In genomic region chr3:177441813-177442646, GRCh38 we compare ENCODE assay signal across 9 cellular contexts.
A peak's percentile ranks its signal among the peaks of the same experiment; 100 is the strongest.
DNase-seq lines count a peak whose midpoint lies in the region; ATAC-seq and TF ChIP-seq lines count a peak whose summit lies in the region.
"Had no signal": no experiment of that assay in that cellular context is flagged by ENCODE, and none has a peak within 500 bp of the region (broad histone marks: within the 10 kb centered on the region; RNA-seq: fewer than 3 reads in every experiment).

No MANE protein-coding gene starts in this region.

- H2AFZ ChIP-seq in MM.1S (ENCODE audit: low read length) = peak overlapping the region; percentile 6; the same call in 1 of the 2 replicates

- intact Hi-C loops in activated CD4-positive, alpha-beta T cell treated with anti-CD3 and anti-CD28 coated beads, Interleukin-2, amount 10 ng/mL, durations not matched to agents 24 days and 14 days (cut with micrococcal nuclease) = no loop called here

- H3K9ac ChIP-seq in MM.1S (ENCODE audit: low read length) = no peak overlapping the region

- POLR2A ChIA-PET in RWPE1 (lab: Yijun Ruan, JAX; ENCODE audit: low non-redundant PET) = no interaction called here

- H3K9me3 ChIP-seq in MM.1S (replicated peaks; ENCODE audit: insufficient read depth, low read length) = no peaks in the 10 kb centered on the region

- peaks cover 11 to 22% (median 14%) of the 10 kb centered on the region in 3 donors for H3K4me1 Mint-ChIP-seq in naive B cell
- H3K4me1 Mint-ChIP-seq in activated CD4-positive, alpha-beta T cell treated with anti-CD3 and anti-CD28 coated beads, Interleukin-2, amount 10 ng/mL, durations not matched to agents 24 days and 14 days = no peaks in the 10 kb centered on the region
- H3K4me1 Mint-ChIP-seq: activated naive CD4-positive, alpha-beta T cell treated with anti-CD3 and anti-CD28 coated beads, Interleukin-2, amount 50 U/mL, for 24 hours had no signal

- peak; percentile 23 for DNase-seq in H4 (ENCODE audit: low spot score)
- peak; percentile 85 for DNase-seq in MM.1S
- DNase-seq in naive B cell = peak; percentile 62
- no peak for DNase-seq in activated naive CD4-positive, alpha-beta T cell treated with anti-CD3 and anti-CD28 coated beads, Interleukin-2, amount 50 U/mL, for 16 hours
- DNase-seq in activated CD4-positive, alpha-beta T cell treated with anti-CD3 and anti-CD28 coated beads, Interleukin-2, amount 10 ng/mL, durations not matched to agents 24 days and 14 days = no peak
- DNase-seq in RWPE1 (ENCODE audit: low spot score) = no peak
- no peak for DNase-seq in epidermal melanocyte (ENCODE audit: insufficient read length, low spot score)

- H3K27me3 Mint-ChIP-seq in naive B cell = no peaks in the 10 kb centered on the region
- peaks cover 2% of the 10 kb centered on the region for H3K27me3 Mint-ChIP-seq in activated CD4-positive, alpha-beta T cell treated with anti-CD3 and anti-CD28 coated beads, Interleukin-2, amount 10 ng/mL, durations not matched to agents 24 days and 14 days
- H3K27me3 Mint-ChIP-seq: activated naive CD4-positive, alpha-beta T cell treated with anti-CD3 and anti-CD28 coated beads, Interleukin-2, amount 50 U/mL, for 24 hours had no signal

- H3K27ac Mint-ChIP-seq in naive B cell = peak overlapping the region in 5 of 6 donors; percentile 18 to 96 (median 33)
- no peak overlapping the region for H3K27ac Mint-ChIP-seq in activated CD4-positive, alpha-beta T cell treated with anti-CD3 and anti-CD28 coated beads, Interleukin-2, amount 10 ng/mL, durations not matched to agents 24 days and 14 days
- H3K27ac Mint-ChIP-seq: activated naive CD4-positive, alpha-beta T cell treated with anti-CD3 and anti-CD28 coated beads, Interleukin-2, amount 50 U/mL, for 24 hours had no signal

- peak overlapping the region; percentile 9 for H3K4me3 ChIP-seq in MM.1S (ENCODE audit: low read length)

- ATAC-seq in GM18505 (IDR thresholded peaks at IDR 0.05; ENCODE audit: unreplicated experiment) (peak; percentile 98), naive B cell (ENCODE audit: low read depth in 2 of 2) (peak; percentile 99)

- TF ChIP-seq CTCF in MM.1S (IDR thresholded peaks at IDR 0.05; ENCODE audit: low read length) (no peak), RWPE1 (conservative IDR thresholded peaks at IDR 0.05; ENCODE audit: low read depth) (no peak)

- no peaks in the 10 kb centered on the region for H3K27me3 ChIP-seq in MM.1S (replicated peaks; ENCODE audit: insufficient read depth, low read length)

- H4K20me1 ChIP-seq in MM.1S (ENCODE audit: insufficient read depth, low read length) = no peaks in the 10 kb centered on the region

- no peaks in the 10 kb centered on the region for H3K9me3 Mint-ChIP-seq in naive B cell
- H3K9me3 Mint-ChIP-seq in activated CD4-positive, alpha-beta T cell treated with anti-CD3 and anti-CD28 coated beads, Interleukin-2, amount 10 ng/mL, durations not matched to agents 24 days and 14 days = no peaks in the 10 kb centered on the region
- H3K9me3 Mint-ChIP-seq: activated naive CD4-positive, alpha-beta T cell treated with anti-CD3 and anti-CD28 coated beads, Interleukin-2, amount 50 U/mL, for 24 hours had no signal

- H3K36me3 ChIP-seq in MM.1S (replicated peaks; ENCODE audit: insufficient read depth, low read length) = no peaks in the 10 kb centered on the region

- peaks cover 16% of the 10 kb centered on the region for H3F3A ChIP-seq in MM.1S (ENCODE audit: insufficient read depth, low read length)

- peak overlapping the region; percentile 62 for H3K4me2 ChIP-seq in MM.1S (ENCODE audit: low read depth, low read length)

- CTCF ChIA-PET in RWPE1 (lab: Yijun Ruan, JAX) = no interaction called here

- peak overlapping the region in 1 of 8 donors; percentile 6 for H3K4me3 Mint-ChIP-seq in naive B cell
- H3K4me3 Mint-ChIP-seq in activated CD4-positive, alpha-beta T cell treated with anti-CD3 and anti-CD28 coated beads, Interleukin-2, amount 10 ng/mL, durations not matched to agents 24 days and 14 days = no peak overlapping the region
- H3K4me3 Mint-ChIP-seq: activated naive CD4-positive, alpha-beta T cell treated with anti-CD3 and anti-CD28 coated beads, Interleukin-2, amount 50 U/mL, for 24 hours had no signal

- peak overlapping the region; percentile 16; the same call in 1 of the 2 replicates for H3K27ac ChIP-seq in MM.1S (ENCODE audit: low read length)
- H3K27ac ChIP-seq in RWPE1 = no peak overlapping the region

- H3K79me2 ChIP-seq in MM.1S (ENCODE audit: low read length) = no peaks in the 10 kb centered on the region

- H3K9me2 ChIP-seq in MM.1S (replicated peaks; ENCODE audit: insufficient read depth, low read length) = no peaks in the 10 kb centered on the region

- TF ChIP-seq POLR2A in GM18505 (IDR thresholded peaks at IDR 0.05; ENCODE audit: borderline replicate concordance, extremely low read depth, insufficient read depth, insufficient read length) = no peak

- H3K36me3 Mint-ChIP-seq in naive B cell = no peaks in the 10 kb centered on the region
- H3K36me3 Mint-ChIP-seq in activated CD4-positive, alpha-beta T cell treated with anti-CD3 and anti-CD28 coated beads, Interleukin-2, amount 10 ng/mL, durations not matched to agents 24 days and 14 days (ENCODE audit: low read depth) = no peaks in the 10 kb centered on the region
- H3K36me3 Mint-ChIP-seq: activated naive CD4-positive, alpha-beta T cell treated with anti-CD3 and anti-CD28 coated beads, Interleukin-2, amount 50 U/mL, for 24 hours had no signal

- H3K4me1 ChIP-seq in MM.1S (ENCODE audit: low read length) = peaks cover 17% of the 10 kb centered on the region

Comparison
In these comparisons a context has a peak if more than half of its experiments do, and no peak if none do; other contexts are left out.
1. DNase-seq: peak in H4 (single experiment), MM.1S (single experiment) and naive B cell (single experiment); none in activated naive CD4-positive, alpha-beta T cell treated with anti-CD3 and anti-CD28 coated beads, Interleukin-2, amount 50 U/mL, for 16 hours (single experiment), activated CD4-positive, alpha-beta T cell treated with anti-CD3 and anti-CD28 coated beads, Interleukin-2, amount 10 ng/mL, durations not matched to agents 24 days and 14 days (single experiment), RWPE1 (single experiment) and epidermal melanocyte (single experiment).